In genomic region chr6:120916844-120917243, GRCh38 we compare ENCODE assay signal across 27 cellular contexts.
"Had no signal": no experiment of that assay in that cellular context is flagged by ENCODE, and none has a peak within 500 bp of the region (broad histone marks: within the 10 kb centered on the region; RNA-seq: fewer than 3 reads in every experiment).

No MANE protein-coding gene starts in this region.

- H3K27me3 Mint-ChIP-seq: stimulated activated memory B cell treated with anti-CD40 and anti-IgM and Interleukin-4, amounts not matched to agents 10 μg/mL and 1 μg/mL and 100 μg/mL, for 72 hours; stimulated activated naive CD8-positive, alpha-beta T cell treated with anti-CD3 and anti-CD28 coated beads, Interleukin-15, amount 100 ng/mL, for 72 hours; type B pancreatic cell had no signal

- H3K4me3 ChIP-seq: left lung, lower lobe of right lung, right atrium auricular region, right lobe of liver, smooth muscle cell, tibial nerve, uterus had no signal

- H3K4me3 Mint-ChIP-seq: naive thymus-derived CD8-positive, alpha-beta T cell; nephron; neural crest cell; stimulated activated memory B cell treated with anti-CD40 and anti-IgM and Interleukin-4, amounts not matched to agents 10 μg/mL and 1 μg/mL and 100 μg/mL, for 72 hours; stimulated activated naive CD8-positive, alpha-beta T cell treated with anti-CD3 and anti-CD28 coated beads, Interleukin-15, amount 100 ng/mL, for 72 hours; type B pancreatic cell had no signal

- H3K9me3 Mint-ChIP-seq: nephron; neural crest cell; stimulated activated naive CD8-positive, alpha-beta T cell treated with anti-CD3 and anti-CD28 coated beads, Interleukin-15, amount 100 ng/mL, for 72 hours; type B pancreatic cell had no signal

- H3K79me2 ChIP-seq: parathyroid adenoma had no signal

- H3K36me3 Mint-ChIP-seq: naive thymus-derived CD8-positive, alpha-beta T cell; stimulated activated memory B cell treated with anti-CD40 and anti-IgM and Interleukin-4, amounts not matched to agents 10 μg/mL and 1 μg/mL and 100 μg/mL, for 72 hours; type B pancreatic cell had no signal

- DNase-seq: hippocampal formation; kidney; left colon; left lung; lower lobe of right lung; mammary epithelial cell; mesenchymal stem cell; naive thymus-derived CD8-positive, alpha-beta T cell; occipital lobe; right lobe of liver; stimulated activated CD4-positive, alpha-beta T cell treated with anti-CD3 and anti-CD28 coated beads, Interleukin-1b, Interleukin-23, amount 100 ng/mL, for 48 hours; stimulated activated CD4-positive, alpha-beta T cell treated with anti-CD3 and anti-CD28 coated beads, Interleukin-2, amount 100 ng/mL, for 48 hours; stimulated activated CD4-positive, alpha-beta T cell treated with anti-CD3 and anti-CD28 coated beads, Interleukin-4, amount 100 ng/mL, for 4 hours; stimulated activated CD8-positive, alpha-beta memory T cell treated with anti-CD3 and anti-CD28 coated beads, Interleukin-4, amount 100 ng/mL, for 48 hours; stimulated activated naive CD4-positive, alpha-beta T cell treated with Interleukin-2 at 50 U/mL for 16 hours; stimulated activated naive CD8-positive, alpha-beta T cell treated with anti-CD3 and anti-CD28 coated beads, Interleukin-15, amount 100 ng/mL, for 72 hours; substantia nigra; uterus had no signal

- ATAC-seq: left colon; left lung; lower lobe of right lung; naive thymus-derived CD8-positive, alpha-beta T cell; right lobe of liver; stimulated activated memory B cell treated with anti-CD40 and anti-IgM and Interleukin-4, amounts not matched to agents 10 μg/mL and 1 μg/mL and 100 μg/mL, for 72 hours; stimulated activated naive CD8-positive, alpha-beta T cell treated with anti-CD3 and anti-CD28 coated beads, Interleukin-15, amount 100 ng/mL, for 72 hours had no signal

- H2AFZ ChIP-seq: parathyroid adenoma had no signal

- H3K4me2 ChIP-seq: smooth muscle cell had no signal

- H3K27ac ChIP-seq: left lung, lower lobe of right lung, neutrophil, parathyroid adenoma, right atrium auricular region, right lobe of liver, tibial nerve, uterus had no signal

- H3K36me3 ChIP-seq: left lung, lower lobe of right lung, neutrophil, right atrium auricular region, right lobe of liver, tibial nerve, uterus had no signal

- H3K4me1 Mint-ChIP-seq: naive thymus-derived CD8-positive, alpha-beta T cell; nephron; neural crest cell; stimulated activated memory B cell treated with anti-CD40 and anti-IgM and Interleukin-4, amounts not matched to agents 10 μg/mL and 1 μg/mL and 100 μg/mL, for 72 hours; stimulated activated naive CD8-positive, alpha-beta T cell treated with anti-CD3 and anti-CD28 coated beads, Interleukin-15, amount 100 ng/mL, for 72 hours had no signal

- H3K4me1 ChIP-seq: left lung, lower lobe of right lung, parathyroid adenoma, right atrium auricular region, right lobe of liver, tibial nerve, uterus had no signal

- H3K27me3 ChIP-seq: left lung, neutrophil, right atrium auricular region, right lobe of liver, tibial nerve, uterus had no signal

- H3K27ac Mint-ChIP-seq: naive thymus-derived CD8-positive, alpha-beta T cell; nephron; stimulated activated memory B cell treated with anti-CD40 and anti-IgM and Interleukin-4, amounts not matched to agents 10 μg/mL and 1 μg/mL and 100 μg/mL, for 72 hours; stimulated activated naive CD8-positive, alpha-beta T cell treated with anti-CD3 and anti-CD28 coated beads, Interleukin-15, amount 100 ng/mL, for 72 hours; type B pancreatic cell had no signal
